In genomic region chr3:48564022-48564421, GRCh38 we compare ENCODE assay signal across 9 cellular contexts. TPM values are rescaled to one million over a fixed set of nuclear protein-coding genes. Genes with fewer than 3 reads are reported as not detected.
A peak's percentile ranks its signal among the peaks of the same experiment; 100 is the strongest.
DNase-seq lines count a peak whose midpoint lies in the region; ATAC-seq and TF ChIP-seq lines count a peak whose summit lies in the region.
"Had no signal": no experiment of that assay in that cellular context is flagged by ENCODE, and none has a peak within 500 bp of the region (broad histone marks: within the 10 kb centered on the region; RNA-seq: fewer than 3 reads in every experiment).

No MANE protein-coding gene starts in this region.

- H2BK5ac ChIP-seq in mesenchymal stem cell (ENCODE audit: low read depth, low read length, poor library complexity, severe bottlenecking): peak overlapping the region; percentile 67

- H3K23ac ChIP-seq in mesenchymal stem cell (ENCODE audit: low read length in 2 of 2): no peak overlapping the region

- H3K79me2 ChIP-seq in Loucy (ENCODE audit: insufficient read depth, low read length): no peaks in the 10 kb centered on the region

- H2AFZ ChIP-seq in Loucy (ENCODE audit: low read length): no peak overlapping the region
- H2AFZ ChIP-seq in mesenchymal stem cell (ENCODE audit: low read depth, low read length): no peak overlapping the region

- peak overlapping the region; percentile 86 for H4K8ac ChIP-seq in mesenchymal stem cell (ENCODE audit: low read length)

- DNase-seq in AML-193 (lab: John Stamatoyannopoulos, UW) (peak; percentile 68 to 76), ascending aorta (ENCODE audit: low spot score in 2 of 2) (peak; percentile 46 to 77), mesenchymal stem cell (peak; percentile 81), WTC11 (ENCODE audit: low spot score) (no peak)
- DNase-seq in stimulated activated naive CD4-positive, alpha-beta T cell (lab: John Stamatoyannopoulos, UW): no peak

- H3K9me2 ChIP-seq in Loucy (replicated peaks; ENCODE audit: low read depth, low read length): no peaks in the 10 kb centered on the region

- WGBS in mesenchymal stem cell: 58% methylated on average over 10 of the region's 10 CpGs

- H3K18ac ChIP-seq in mesenchymal stem cell (ENCODE audit: low read depth in 1 of 2, low read length in 2 of 2): peak overlapping the region; percentile 83 to 92

- no peak overlapping the region; the same call in 1 of the 2 replicates for H3K27ac Mint-ChIP-seq in WTC11

- POLR2A ChIA-PET in WTC11 (lab: Charles Lee): interaction anchor here (0.6 kb wide), 1 partner anchor 91 kb away, joined by 3 read pairs; no protein-coding TSS in a partner anchor

- CTCF ChIA-PET in WTC11 (lab: Charles Lee): interaction anchor here (0.8 to 1.6 kb wide), 3 partner anchors 72 to 128 kb away, joined by 3 to 6 read pairs (median 3); partner anchors contain the start of genes NCKIPSD and SLC26A6

- peak overlapping the region; percentile 34 for H4K91ac ChIP-seq in mesenchymal stem cell (ENCODE audit: low read length)

- H3F3A ChIP-seq in Loucy (ENCODE audit: low read depth): no peaks in the 10 kb centered on the region

- peak overlapping the region in 1 of 2 experiments; percentile 57 for H3K14ac ChIP-seq in mesenchymal stem cell (ENCODE audit: low read length in 2 of 2)

- H3K9ac ChIP-seq in Loucy (ENCODE audit: low read depth, low read length, poor library complexity, severe bottlenecking) (peak overlapping the region; percentile 13), mesenchymal stem cell (ENCODE audit: low read length) (no peak overlapping the region)

- ATAC-seq in WTC11: no peak
- no peak for ATAC-seq in HG02588 (IDR thresholded peaks at IDR 0.05; ENCODE audit: unreplicated experiment)
- no peak for ATAC-seq in GM19455 (IDR thresholded peaks at IDR 0.05; ENCODE audit: unreplicated experiment)

- no peaks in the 10 kb centered on the region for H3K27me3 Mint-ChIP-seq in WTC11 (ENCODE audit: low read depth)

- H3K36me3 ChIP-seq in Loucy (ENCODE audit: insufficient read depth, low read length) (no peaks in the 10 kb centered on the region), ascending aorta (no peaks in the 10 kb centered on the region), mesenchymal stem cell (ENCODE audit: control insufficient read depth in 1 of 2, insufficient read depth in 2 of 2, low read depth in 1 of 2, low read length in 2 of 2) (peaks cover 0 to 65% of the 10 kb centered on the region in 2 experiments)

- no peaks in the 10 kb centered on the region for H3K9me3 Mint-ChIP-seq in WTC11

- H3K4me1 Mint-ChIP-seq in WTC11: peaks cover 36% of the 10 kb centered on the region

- no peaks in the 10 kb centered on the region for H4K20me1 ChIP-seq in Loucy (ENCODE audit: insufficient read depth, low read length, poor library complexity, severe bottlenecking)

- H3K4me3 ChIP-seq in Loucy (ENCODE audit: low read length, poor library complexity, severe bottlenecking) (no peak overlapping the region), ascending aorta (no peak overlapping the region), mesenchymal stem cell (ENCODE audit: insufficient read depth in 1 of 2, low read depth in 1 of 2, low read length in 2 of 2) (no peak overlapping the region)

- no peak overlapping the region for H2BK15ac ChIP-seq in mesenchymal stem cell (ENCODE audit: low read depth, poor library complexity, severe bottlenecking)

- peaks cover 9% of the 10 kb centered on the region for H3K79me1 ChIP-seq in mesenchymal stem cell (replicated peaks; ENCODE audit: low read length, poor library complexity, severe bottlenecking)

- H2BK12ac ChIP-seq in mesenchymal stem cell (ENCODE audit: low read length in 2 of 2): peak overlapping the region in 1 of 2 experiments; percentile 65

- no peaks in the 10 kb centered on the region for H3K36me3 Mint-ChIP-seq in WTC11

- H3K27me3 ChIP-seq in Loucy (ENCODE audit: insufficient read depth, low read length, poor library complexity, severe bottlenecking) (no peaks in the 10 kb centered on the region), ascending aorta (no peaks in the 10 kb centered on the region), mesenchymal stem cell (ENCODE audit: control insufficient read depth in 1 of 2, insufficient read depth in 1 of 2, low read length in 2 of 2) (no peaks in the 10 kb centered on the region)

- H3K4ac ChIP-seq in mesenchymal stem cell (ENCODE audit: low read depth in 1 of 2, low read length in 2 of 2): peak overlapping the region; percentile 66 to 77

- H3K27ac ChIP-seq in ascending aorta: peak overlapping the region in 1 of 2 donors; percentile 49
- H3K27ac ChIP-seq in mesenchymal stem cell (ENCODE audit: low read length, poor library complexity, severe bottlenecking): peak overlapping the region; percentile 92

- H2BK120ac ChIP-seq in mesenchymal stem cell (ENCODE audit: low read depth, low read length): peak overlapping the region; percentile 67

- H3K4me2 ChIP-seq in Loucy (ENCODE audit: low read depth, low read length, poor library complexity, severe bottlenecking) (no peak overlapping the region), mesenchymal stem cell (ENCODE audit: low read length, poor library complexity, severe bottlenecking) (no peak overlapping the region)

- peak overlapping the region; percentile 98 for H2AK5ac ChIP-seq in mesenchymal stem cell (ENCODE audit: low read length, severe bottlenecking)

- no peak overlapping the region for H3K4me3 Mint-ChIP-seq in WTC11

- TF ChIP-seq CTCF in Loucy (conservative IDR thresholded peaks at IDR 0.05; ENCODE audit: low read length) (no peak), ascending aorta (IDR thresholded peaks at IDR 0.05) (no peak), WTC11 (IDR thresholded peaks at IDR 0.05) (no peak)

- no peaks in the 10 kb centered on the region for H3K9me3 ChIP-seq in Loucy (ENCODE audit: insufficient read depth, low read depth, low read length)
- H3K9me3 ChIP-seq in ascending aorta: no peaks in the 10 kb centered on the region
- no peaks in the 10 kb centered on the region for H3K9me3 ChIP-seq in mesenchymal stem cell (ENCODE audit: control insufficient read depth, low read length)

- intact Hi-C loops in ascending aorta (cut with DNase I): no loop called here

- H3K4me1 ChIP-seq in Loucy (ENCODE audit: insufficient read depth, low read length, poor library complexity, severe bottlenecking): peaks cover 43% of the 10 kb centered on the region
- peaks cover 8 to 21% of the 10 kb centered on the region in 2 donors for H3K4me1 ChIP-seq in ascending aorta
- H3K4me1 ChIP-seq in mesenchymal stem cell (ENCODE audit: control insufficient read depth, insufficient read depth, low read depth, low read length): peaks cover 83% of the 10 kb centered on the region

TF ChIP-seq in WTC11, 78 proteins besides CTCF, POLR2A, EP300 and RAD21 (continues in another document):
- TF ChIP-seq ZNF512 (CRISPR knock-in tag; IDR thresholded peaks at IDR 0.05; ENCODE audit: borderline replicate concordance) (no peak), IRF2 (CRISPR knock-in tag; IDR thresholded peaks at IDR 0.05; ENCODE audit: borderline replicate concordance, low read depth) (no peak), HMGA2 (CRISPR knock-in tag; IDR thresholded peaks at IDR 0.05) (no peak), CDX4 (CRISPR knock-in tag; IDR thresholded peaks at IDR 0.05; ENCODE audit: borderline replicate concordance) (no peak), ZNF138 (CRISPR knock-in tag; conservative IDR thresholded peaks at IDR 0.05) (no peak), GRHL2 (CRISPR knock-in tag; IDR thresholded peaks at IDR 0.05; ENCODE audit: insufficient replicate concordance, severe bottlenecking) (no peak)

RNA-seq across cellular contexts. Expression of gene UCN2, which starts 0.4 kb away (rescaled TPM):
- total RNA-seq in ascending aorta (not detected), WTC11 (2021) (0.34 to 0.46 TPM in 2 of 3 replicates, not detected in the other)
- 7.6 TPM for polyA plus RNA-seq in mesenchymal stem cell (2013, experiment 1 of 2)
- 7.3 TPM for polyA plus RNA-seq in mesenchymal stem cell (2013, experiment 2 of 2)

RNA-seq across cellular contexts. Expression of gene PFKFB4, which starts 7.4 kb away (rescaled TPM):
- total RNA-seq in ascending aorta (3.7 TPM), WTC11 (2021) (18.0 to 26.8 TPM (median 26.7 TPM) in 3 replicates)
- polyA plus RNA-seq in mesenchymal stem cell (2013, experiment 1 of 2): 15.9 TPM
- polyA plus RNA-seq in mesenchymal stem cell (2013, experiment 2 of 2): 15.0 TPM

RNA-seq across cellular contexts. Expression of gene COL7A1, which starts 31.1 kb away (rescaled TPM):
- 22.2 TPM for total RNA-seq in ascending aorta
- polyA plus RNA-seq in mesenchymal stem cell (2013, experiment 1 of 2): 95.7 TPM
- polyA plus RNA-seq in mesenchymal stem cell (2013, experiment 2 of 2): 83.7 TPM
- total RNA-seq in WTC11 (2021): 8.1 to 16.1 TPM (median 15.4 TPM) in 3 replicates

RNA-seq across cellular contexts. Expression of gene UQCRC1, which starts 45.4 kb away (rescaled TPM):
- 193 TPM for total RNA-seq in ascending aorta
- polyA plus RNA-seq in mesenchymal stem cell (2013, experiment 1 of 2): 145 TPM
- 150 TPM for polyA plus RNA-seq in mesenchymal stem cell (2013, experiment 2 of 2)
- 313 to 326 TPM (median 323 TPM) in 3 replicates for total RNA-seq in WTC11 (2021)

RNA-seq across cellular contexts. Expression of gene TMEM89, which starts 57.5 kb away (rescaled TPM):
- not detected for total RNA-seq in ascending aorta
- polyA plus RNA-seq in mesenchymal stem cell (2013, experiment 1 of 2): 0.23 TPM
- 0.29 TPM for polyA plus RNA-seq in mesenchymal stem cell (2013, experiment 2 of 2)
- 0.53 to 0.66 TPM in 2 of 3 replicates, not detected in the other for total RNA-seq in WTC11 (2021)
- polyA plus RNA-seq: adipose tissue had no signal

Comparison
In these comparisons a context has a peak if more than half of its experiments do, and no peak if none do; other contexts are left out.
1. DNase-seq: peak in AML-193 (2 of 2), ascending aorta (2 of 2) and mesenchymal stem cell (single experiment); none in WTC11 (single experiment) and stimulated activated naive CD4-positive, alpha-beta T cell (0 of 6).